2 cellular contexts compared by ENCODE assay signal in genomic region chr18:27922780-27923179, GRCh38.
TF ChIP-seq lines count a peak whose summit lies in the region.

No MANE protein-coding gene starts in this region.

TF ChIP-seq in SK-N-SH, 30 proteins besides CTCF, POLR2A, EP300 and RAD21 (continued from another document):
- no peak for TF ChIP-seq NFIC (IDR thresholded peaks at IDR 0.05; ENCODE audit: borderline replicate concordance)
- TF ChIP-seq ELF1 (IDR thresholded peaks at IDR 0.05) = no peak
- TF ChIP-seq EZH2phosphoT487 (IDR thresholded peaks at IDR 0.05; ENCODE audit: borderline replicate concordance, low read depth) = no peak
- TF ChIP-seq SMC3 (IDR thresholded peaks at IDR 0.05; ENCODE audit: low read depth, low read length) = no peak
- no peak for TF ChIP-seq NRF1 (IDR thresholded peaks at IDR 0.05; ENCODE audit: low read depth, low read length)
- TF ChIP-seq TAF1 (IDR thresholded peaks at IDR 0.05; ENCODE audit: borderline replicate concordance, low read depth, low read length) = no peak
- TF ChIP-seq FOXM1 (IDR thresholded peaks at IDR 0.05; ENCODE audit: low read depth) = no peak
- TF ChIP-seq PBX3 (IDR thresholded peaks at IDR 0.05) = no peak
- no peak for TF ChIP-seq REST (IDR thresholded peaks at IDR 0.05; ENCODE audit: low read depth, low read length)
- no peak for TF ChIP-seq ZBTB33 (IDR thresholded peaks at IDR 0.05; ENCODE audit: borderline replicate concordance, low read depth)
- no peak for TF ChIP-seq YY1 (IDR thresholded peaks at IDR 0.05; ENCODE audit: low read depth)
- no peak for TF ChIP-seq IRF3 (IDR thresholded peaks at IDR 0.05; ENCODE audit: low read depth, low read length)

TF ChIP-seq in SK-N-SH treated with all-trans-retinoic acid at 6 μM for 48 hours, 23 proteins besides CTCF, POLR2A, EP300 and RAD21 (continued from another document):
- TF ChIP-seq ESRRG (CRISPR knock-in tag; IDR thresholded peaks at IDR 0.05) (no peak), ZC3H10 (CRISPR knock-in tag; IDR thresholded peaks at IDR 0.05) (no peak)
